ENCODE assay signal across 27 cellular contexts in the genomic region with DNA sequence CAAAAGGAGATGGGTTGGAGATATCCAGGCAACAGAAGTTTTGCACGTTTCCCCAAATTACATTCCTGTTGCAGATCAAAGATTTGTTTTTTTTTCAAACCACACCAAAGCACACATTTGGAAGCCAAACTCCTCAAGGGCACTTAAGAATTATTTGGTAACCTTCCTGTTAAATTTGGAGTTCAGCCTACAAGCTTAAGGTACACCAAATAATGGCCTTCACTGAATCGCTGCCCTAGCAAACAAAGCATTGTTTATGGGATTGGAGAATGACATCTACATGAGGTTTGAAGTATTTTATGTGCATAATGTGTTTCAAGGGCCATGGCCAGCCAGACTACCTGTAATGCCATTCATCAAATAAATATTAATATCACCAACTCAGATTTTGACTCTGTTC.
"Had no signal": no experiment of that assay in that cellular context is flagged by ENCODE, and none has a peak within 500 bp of the region (broad histone marks: within the 10 kb centered on the region; RNA-seq: fewer than 3 reads in every experiment).

No MANE protein-coding gene starts in this region.

- H3K27me3 ChIP-seq: pancreas, stomach, testis, thyroid gland, transverse colon, upper lobe of left lung had no signal

- FAIRE-seq: keratinocyte, pancreas had no signal

- DNase-seq: hippocampal formation; kidney glomerular epithelial cell; left cardiac atrium; midbrain; mucosa of descending colon; naive thymus-derived CD4-positive, alpha-beta T cell; pancreas; posterior cingulate gyrus; retina; right cardiac atrium; stimulated activated CD4-positive, alpha-beta T cell treated with anti-CD3 and anti-CD28 coated beads, Interleukin-12 subunit alpha, Interleukin-12 subunit beta, amount 100 ng/mL, for 4 hours; stimulated activated CD4-positive, alpha-beta T cell treated with anti-CD3 and anti-CD28 coated beads, Interleukin-15, amount 100 ng/mL, for 24 hours; stimulated activated CD4-positive, alpha-beta T cell treated with anti-CD3 and anti-CD28 coated beads, Interleukin-2, amount 100 ng/mL, for 24 hours; stimulated activated CD4-positive, alpha-beta T cell treated with anti-CD3 and anti-CD28 coated beads, Interleukin-4, amount 100 ng/mL, for 1 hour; stimulated activated naive B cell treated with anti-CD40 and anti-IgM and Interleukin-4, amounts not matched to agents 10 μg/mL and 1 μg/mL and 100 μg/mL, for 72 hours; stimulated activated naive CD8-positive, alpha-beta T cell treated with anti-CD3 and anti-CD28 coated beads, Interleukin-15, Interleukin-2, amounts not matched to agents 100 U/mL and 50 U/mL, for 24 hours; stomach; testis; thyroid gland; transverse colon; upper lobe of left lung had no signal

- H3K4me1 ChIP-seq: prostate gland had no signal

- H3K36me3 ChIP-seq: pancreas, prostate gland, stomach, thyroid gland, transverse colon, upper lobe of left lung had no signal

- ATAC-seq: mucosa of descending colon; naive thymus-derived CD4-positive, alpha-beta T cell; natural killer cell treated with Interleukin-12 subunit alpha and Interleukin-12 subunit beta and Interleukin-15 and Interleukin-18, amount 100 ng/mL, for 72 hours; pancreas; right cardiac atrium; sciatic nerve; stimulated activated naive B cell treated with anti-CD40 and anti-IgM and Interleukin-4, amounts not matched to agents 10 μg/mL and 1 μg/mL and 100 μg/mL, for 72 hours; stimulated activated naive CD8-positive, alpha-beta T cell treated with anti-CD3 and anti-CD28 coated beads, Interleukin-15, Interleukin-2, amounts not matched to agents 100 U/mL and 50 U/mL, for 24 hours had no signal

- H3K9me3 ChIP-seq: mucosa of descending colon, pancreas, prostate gland, stomach, testis, thyroid gland, transverse colon, upper lobe of left lung had no signal

- H3K27ac ChIP-seq: pancreas, prostate gland, skin epidermis, stomach, testis, thyroid gland, transverse colon, upper lobe of left lung had no signal

- H3K4me3 ChIP-seq: lung, mucosa of descending colon, pancreas, prostate gland, skin epidermis, stomach, testis, thyroid gland, transverse colon, upper lobe of left lung had no signal
